9 cellular contexts compared by ENCODE assay signal in genomic region chr15:85639752-85640381, GRCh38.
DNase-seq lines count a peak whose midpoint lies in the region; ATAC-seq, FAIRE-seq and TF ChIP-seq lines count a peak whose summit lies in the region.
"Had no signal": no experiment of that assay in that cellular context is flagged by ENCODE, and none has a peak within 500 bp of the region (broad histone marks: within the 10 kb centered on the region; RNA-seq: fewer than 3 reads in every experiment).

No MANE protein-coding gene starts in this region.

- TF ChIP-seq CTCF in A549 (IDR thresholded peaks at IDR 0.05) (no peak), tibial nerve (IDR thresholded peaks at IDR 0.05) (no peak)

- peaks cover 7% of the 10 kb centered on the region; the same call in 2 of the 3 replicates for H3K4me1 ChIP-seq in A549
- H3K4me1 ChIP-seq in tibial nerve: peaks cover 0 to 68% (median 29%) of the 10 kb centered on the region in 4 donors

- DNase-seq in A549 (ENCODE audit: low read depth in 1 of 2, low spot score in 1 of 2) (no peak), M059J (ENCODE audit: low read depth) (peak; percentile 31), fibroblast of the conjunctiva (ENCODE audit: low read depth) (peak; percentile 57), tibial nerve (ENCODE audit: low spot score in 2 of 2) (no peak), NCI-H187 treated with DMSO at 0.1 percent for 48 hours (lab: John Stamatoyannopoulos, UW) (no peak)
- DNase-seq in activated naive CD4-positive, alpha-beta T cell treated with Interleukin-2 at 50 U/mL for 16 hours: no peak

- TF ChIP-seq RAD21 in A549 (conservative IDR thresholded peaks at IDR 0.05 in 1 of 2, IDR thresholded peaks at IDR 0.05 in 1 of 2): no peak

- FAIRE-seq in A549 (lab: Jason Lieb, UNC): peak; percentile 56

- H3K27ac ChIP-seq in A549 (no peak overlapping the region), tibial nerve (peak overlapping the region in 2 of 4 donors; percentile 41 to 55)
- H3K27ac ChIP-seq: parathyroid adenoma had no signal

- no peak overlapping the region for H3K4me3 ChIP-seq in A549
- H3K4me3 ChIP-seq in tibial nerve: no peak overlapping the region

- CTCF ChIA-PET in A549 (lab: Yijun Ruan, JAX): interaction anchor here (0.8 to 0.9 kb wide), 2 partner anchors 125 to 343 kb away, joined by 3 to 4 read pairs; no protein-coding TSS in a partner anchor

- TF ChIP-seq EP300 in A549 (IDR thresholded peaks at IDR 0.05) (no peak), tibial nerve (IDR thresholded peaks at IDR 0.05) (no peak)

- peaks cover 0 to 24% (median 0%) of the 10 kb centered on the region in 3 donors for H3K36me3 ChIP-seq in tibial nerve

- no peak for TF ChIP-seq POLR2A in A549 (IDR thresholded peaks at IDR 0.05; ENCODE audit: low read length)
- no peak for TF ChIP-seq POLR2A in tibial nerve (IDR thresholded peaks at IDR 0.05)

- H3K27me3 ChIP-seq in tibial nerve: no peaks in the 10 kb centered on the region

- no peak overlapping the region for H3K4me2 ChIP-seq in A549

- no peaks in the 10 kb centered on the region for H3K9me3 ChIP-seq in A549
- no peaks in the 10 kb centered on the region for H3K9me3 ChIP-seq in tibial nerve

- WGBS in A549 (ENCODE audit: missing lambda C conversion rate): 78% methylated on average over 3 of the region's 3 CpGs
- WGBS in tibial nerve, 2 donors: 41% methylated on average over 3 of the region's 3 CpGs

- POLR2A ChIA-PET in A549 (lab: Yijun Ruan, JAX): no interaction called here

- ATAC-seq in A549: peak in 1 of 2 experiments; percentile 26; a peak in 1 of 6 replicates
- ATAC-seq in GM19395 (IDR thresholded peaks at IDR 0.05; ENCODE audit: unreplicated experiment): peak; percentile 79
- ATAC-seq in HG02884 (IDR thresholded peaks at IDR 0.05; ENCODE audit: unreplicated experiment): no peak

TF ChIP-seq in A549, 52 proteins besides CTCF, POLR2A, EP300 and RAD21:
- no peak for TF ChIP-seq ZFP36 (IDR thresholded peaks at IDR 0.05; ENCODE audit: borderline replicate concordance, partially characterized antibody)
- TF ChIP-seq EHF (CRISPR knock-in tag; IDR thresholded peaks at IDR 0.05): no peak
- TF ChIP-seq, protein P1, sequence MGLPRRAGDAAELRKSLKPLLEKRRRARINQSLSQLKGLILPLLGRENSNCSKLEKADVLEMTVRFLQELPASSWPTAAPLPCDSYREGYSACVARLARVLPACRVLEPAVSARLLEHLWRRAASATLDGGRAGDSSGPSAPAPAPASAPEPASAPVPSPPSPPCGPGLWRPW (IDR thresholded peaks at IDR 0.05): no peak
- TF ChIP-seq, protein P2, sequence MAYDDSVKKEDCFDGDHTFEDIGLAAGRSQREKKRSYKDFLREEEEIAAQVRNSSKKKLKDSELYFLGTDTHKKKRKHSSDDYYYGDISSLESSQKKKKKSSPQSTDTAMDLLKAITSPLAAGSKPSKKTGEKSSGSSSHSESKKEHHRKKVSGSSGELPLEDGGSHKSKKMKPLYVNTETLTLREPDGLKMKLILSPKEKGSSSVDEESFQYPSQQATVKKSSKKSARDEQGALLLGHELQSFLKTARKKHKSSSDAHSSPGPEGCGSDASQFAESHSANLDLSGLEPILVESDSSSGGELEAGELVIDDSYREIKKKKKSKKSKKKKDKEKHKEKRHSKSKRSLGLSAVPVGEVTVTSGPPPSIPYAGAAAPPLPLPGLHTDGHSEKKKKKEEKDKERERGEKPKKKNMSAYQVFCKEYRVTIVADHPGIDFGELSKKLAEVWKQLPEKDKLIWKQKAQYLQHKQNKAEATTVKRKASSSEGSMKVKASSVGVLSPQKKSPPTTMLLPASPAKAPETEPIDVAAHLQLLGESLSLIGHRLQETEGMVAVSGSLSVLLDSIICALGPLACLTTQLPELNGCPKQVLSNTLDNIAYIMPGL (CRISPR knock-in tag; IDR thresholded peaks at IDR 0.05; ENCODE audit: borderline replicate concordance): no peak
- TF ChIP-seq CEBPB (IDR thresholded peaks at IDR 0.05): no peak
- TF ChIP-seq TP53 (CRISPR knock-in tag; IDR thresholded peaks at IDR 0.05): no peak
- TF ChIP-seq, protein P3, sequence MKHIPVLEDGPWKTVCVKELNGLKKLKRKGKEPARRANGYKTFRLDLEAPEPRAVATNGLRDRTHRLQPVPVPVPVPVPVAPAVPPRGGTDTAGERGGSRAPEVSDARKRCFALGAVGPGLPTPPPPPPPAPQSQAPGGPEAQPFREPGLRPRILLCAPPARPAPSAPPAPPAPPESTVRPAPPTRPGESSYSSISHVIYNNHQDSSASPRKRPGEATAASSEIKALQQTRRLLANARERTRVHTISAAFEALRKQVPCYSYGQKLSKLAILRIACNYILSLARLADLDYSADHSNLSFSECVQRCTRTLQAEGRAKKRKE (CRISPR knock-in tag; IDR thresholded peaks at IDR 0.05; ENCODE audit: low read depth): no peak
- TF ChIP-seq MYC (IDR thresholded peaks at IDR 0.05; ENCODE audit: borderline replicate concordance, low read length): no peak
- TF ChIP-seq HOXB13 (CRISPR knock-in tag; IDR thresholded peaks at IDR 0.05; ENCODE audit: low read depth): no peak

Comparison
In these comparisons a context has a peak if more than half of its experiments do, and no peak if none do; other contexts are left out.
1. DNase-seq: peak in M059J (single experiment) and fibroblast of the conjunctiva (single experiment); none in A549 (0 of 2), tibial nerve (0 of 2), NCI-H187 treated with DMSO at 0.1 percent for 48 hours (single experiment) and activated naive CD4-positive, alpha-beta T cell treated with Interleukin-2 at 50 U/mL for 16 hours (single experiment).